Comparison of ENCODE assay signal across 20 cellular contexts in genomic region chr14:61247935-61248334, GRCh38. TPM values are rescaled to one million over a fixed set of nuclear protein-coding genes. Genes with fewer than 3 reads are reported as not detected.
DNase-seq lines count a peak whose midpoint lies in the region; ATAC-seq, FAIRE-seq and TF ChIP-seq lines count a peak whose summit lies in the region.
"Had no signal": no experiment of that assay in that cellular context is flagged by ENCODE, and none has a peak within 500 bp of the region (broad histone marks: within the 10 kb centered on the region; RNA-seq: fewer than 3 reads in every experiment).

No MANE protein-coding gene starts in this region.

- no peaks in the 10 kb centered on the region for H3K9me3 Mint-ChIP-seq in effector memory CD8-positive, alpha-beta T cell
- H3K9me3 Mint-ChIP-seq in GM23338: no peaks in the 10 kb centered on the region
- H3K9me3 Mint-ChIP-seq: H9; stimulated activated memory B cell treated with anti-CD40 and anti-IgM and Interleukin-4, amounts not matched to agents 10 μg/mL and 1 μg/mL and 100 μg/mL, for 72 hours had no signal

- FAIRE-seq in HTR-8/SVneo (lab: Jason Lieb, UNC): peak; percentile 97
- FAIRE-seq: small intestine had no signal

- in situ Hi-C loops in astrocyte of the spinal cord (cut with HindIII; ENCODE audit: low sequenced_read_pairs): no loop called here

- H2AFZ ChIP-seq in GM23338: no peak overlapping the region

- DNase-seq in EL: peak; percentile 13
- DNase-seq in HTR-8/SVneo (ENCODE audit: insufficient read length, low spot score): no peak
- peak; percentile 83 for DNase-seq in astrocyte of the spinal cord (ENCODE audit: low read depth, low spot score)
- DNase-seq in non-pigmented ciliary epithelial cell (ENCODE audit: low read depth): peak; percentile 64
- DNase-seq in effector memory CD8-positive, alpha-beta T cell: no peak
- DNase-seq in NCI-H146 (lab: John Stamatoyannopoulos, UW): no peak
- DNase-seq in GM23338 (ENCODE audit: low spot score): no peak
- DNase-seq: central memory CD4-positive, alpha-beta T cell; DMS53; H9; left cardiac atrium; NCI-H1105; NK-92 treated with Interleukin-12 subunit alpha and Interleukin-12 subunit beta, amount 100 ng/mL, for 24 hours; ovary; SHP77; small intestine; T-helper 9 cell had no signal

- no peak for ATAC-seq in effector memory CD8-positive, alpha-beta T cell (replicated peaks)
- no peak for ATAC-seq in GM23338
- ATAC-seq: left cardiac atrium; stimulated activated memory B cell treated with anti-CD40 and anti-IgM and Interleukin-4, amounts not matched to agents 10 μg/mL and 1 μg/mL and 100 μg/mL, for 72 hours had no signal

- TF ChIP-seq CTCF in astrocyte of the spinal cord (IDR thresholded peaks at IDR 0.05; ENCODE audit: low read depth, low read length): no peak
- TF ChIP-seq CTCF in GM23338 (conservative IDR thresholded peaks at IDR 0.05; ENCODE audit: low read depth in 2 of 2): no peak

- H3K27ac Mint-ChIP-seq in effector memory CD8-positive, alpha-beta T cell: no peak overlapping the region
- H3K27ac Mint-ChIP-seq in GM23338: no peak overlapping the region
- H3K27ac Mint-ChIP-seq: H9; stimulated activated memory B cell treated with anti-CD40 and anti-IgM and Interleukin-4, amounts not matched to agents 10 μg/mL and 1 μg/mL and 100 μg/mL, for 72 hours had no signal

- no peaks in the 10 kb centered on the region for H3K36me3 ChIP-seq in GM23338 (ENCODE audit: insufficient read depth)
- H3K36me3 ChIP-seq: ovary, vagina had no signal

- H3K27me3 Mint-ChIP-seq in effector memory CD8-positive, alpha-beta T cell: peaks cover 11 to 28% of the 10 kb centered on the region in 2 donors
- H3K27me3 Mint-ChIP-seq in GM23338 (ENCODE audit: insufficient read depth, low read depth, poor library complexity): peaks cover 3% of the 10 kb centered on the region

- H3K36me3 Mint-ChIP-seq in effector memory CD8-positive, alpha-beta T cell (ENCODE audit: insufficient read depth): peaks cover 3% of the 10 kb centered on the region
- H3K36me3 Mint-ChIP-seq in GM23338 (ENCODE audit: low read depth): no peaks in the 10 kb centered on the region
- H3K36me3 Mint-ChIP-seq: stimulated activated memory B cell treated with anti-CD40 and anti-IgM and Interleukin-4, amounts not matched to agents 10 μg/mL and 1 μg/mL and 100 μg/mL, for 72 hours had no signal

- H3F3A ChIP-seq in GM23338 (replicated peaks; ENCODE audit: low read depth): no peaks in the 10 kb centered on the region

- H3K9me2 ChIP-seq in GM23338 (ENCODE audit: insufficient read depth): no peaks in the 10 kb centered on the region

- H3K4me1 Mint-ChIP-seq in effector memory CD8-positive, alpha-beta T cell (ENCODE audit: low read depth in 2 of 2): no peaks in the 10 kb centered on the region
- H3K4me1 Mint-ChIP-seq in GM23338: peaks cover 17% of the 10 kb centered on the region
- H3K4me1 Mint-ChIP-seq: stimulated activated memory B cell treated with anti-CD40 and anti-IgM and Interleukin-4, amounts not matched to agents 10 μg/mL and 1 μg/mL and 100 μg/mL, for 72 hours had no signal

- no peaks in the 10 kb centered on the region for H4K20me1 ChIP-seq in GM23338 (replicated peaks; ENCODE audit: insufficient read depth)

- peaks cover 10% of the 10 kb centered on the region for H3K4me1 ChIP-seq in GM23338 (ENCODE audit: insufficient read depth)

- no peak overlapping the region for H3K4me2 ChIP-seq in GM23338

- no peak overlapping the region for H3K27ac ChIP-seq in GM23338 (ENCODE audit: low read depth)
- H3K27ac ChIP-seq: C4-2B, ovary, vagina had no signal

- no peak overlapping the region for H3K4me3 ChIP-seq in astrocyte of the spinal cord (ENCODE audit: low read depth, low read length)
- H3K4me3 ChIP-seq in GM23338: no peak overlapping the region
- H3K4me3 ChIP-seq: ovary, vagina had no signal

- H3K27me3 ChIP-seq in GM23338 (ENCODE audit: insufficient read depth): no peaks in the 10 kb centered on the region
- H3K27me3 ChIP-seq: ovary, vagina had no signal

- H3K79me2 ChIP-seq in GM23338 (replicated peaks; ENCODE audit: insufficient read depth): no peaks in the 10 kb centered on the region

- no peak overlapping the region for H3K4me3 Mint-ChIP-seq in effector memory CD8-positive, alpha-beta T cell
- no peak overlapping the region for H3K4me3 Mint-ChIP-seq in GM23338
- H3K4me3 Mint-ChIP-seq: H9; stimulated activated memory B cell treated with anti-CD40 and anti-IgM and Interleukin-4, amounts not matched to agents 10 μg/mL and 1 μg/mL and 100 μg/mL, for 72 hours had no signal

TF ChIP-seq in GM23338, 12 proteins besides CTCF, POLR2A, EP300 and RAD21 (continues in another document):
- TF ChIP-seq ZNF331 (CRISPR knock-in tag; IDR thresholded peaks at IDR 0.05; ENCODE audit: low read depth) (no peak), JUNB (IDR thresholded peaks at IDR 0.05; ENCODE audit: unreplicated experiment) (no peak), ETS1 (IDR thresholded peaks at IDR 0.05) (no peak), CREB1 (CRISPR knock-in tag; IDR thresholded peaks at IDR 0.05; ENCODE audit: low read depth) (no peak), EZH2phosphoT487 (IDR thresholded peaks at IDR 0.05; ENCODE audit: unreplicated experiment) (no peak), REST (IDR thresholded peaks at IDR 0.05; ENCODE audit: unreplicated experiment) (no peak), POLR2AphosphoS5 (IDR thresholded peaks at IDR 0.05; ENCODE audit: low read depth) (no peak), NANOG (IDR thresholded peaks at IDR 0.05; ENCODE audit: borderline replicate concordance) (no peak), EZH2 (IDR thresholded peaks at IDR 0.05; ENCODE audit: low read depth, unreplicated experiment) (no peak), STAT1 (IDR thresholded peaks at IDR 0.05; ENCODE audit: unreplicated experiment) (no peak), ZNF114 (CRISPR knock-in tag; IDR thresholded peaks at IDR 0.05) (no peak)

RNA-seq across cellular contexts. Expression of gene TMEM30B, which starts 33.2 kb away (rescaled TPM):
- total RNA-seq in GM23338 (2014; rRNA removed; shearing (Covaris generic)): 12.8 and 22.9 TPM in 2 replicates
- polyA plus RNA-seq in GM23338 (2016; fragmentation: Nextera tagmentation; extraction: Ambion mirVana): 7.2 and 7.4 TPM in 2 replicates

Comparison
In these comparisons a context has a peak if more than half of its experiments do, and no peak if none do; other contexts are left out.
1. DNase-seq: peak in EL (single experiment), astrocyte of the spinal cord (single experiment) and non-pigmented ciliary epithelial cell (single experiment); none in HTR-8/SVneo (single experiment), effector memory CD8-positive, alpha-beta T cell (0 of 3), NCI-H146 (single experiment) and GM23338 (single experiment).